1 cellular context compared by ENCODE assay signal in the genomic region with DNA sequence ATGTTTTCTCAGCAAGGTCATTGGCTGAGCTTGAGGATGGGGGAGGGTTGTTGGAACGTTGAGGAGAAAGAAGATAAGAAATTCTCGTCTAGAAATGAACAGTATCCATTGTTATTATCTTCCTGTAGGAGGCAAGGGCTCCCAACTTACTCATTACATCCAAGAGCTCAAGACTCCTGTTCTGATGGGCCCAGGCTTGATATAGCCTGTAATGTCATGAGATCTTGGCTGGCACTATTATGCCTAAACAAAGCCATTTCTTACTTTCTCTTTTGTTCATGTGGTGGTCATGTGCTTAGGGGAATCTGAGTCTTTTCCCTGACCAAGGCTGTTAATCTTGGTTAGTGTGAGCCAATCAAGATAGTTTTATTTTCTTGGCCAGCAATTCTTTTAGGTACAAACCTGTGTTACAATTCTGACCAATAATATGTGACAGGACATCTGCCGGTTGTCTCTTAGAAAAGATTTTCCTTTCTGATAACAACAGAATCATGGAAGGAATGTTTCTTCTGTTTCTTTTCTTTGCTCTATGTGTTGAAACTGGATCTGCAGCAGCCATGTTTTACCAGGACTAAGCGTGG.
TF ChIP-seq lines count a peak whose summit lies in the region.

No MANE protein-coding gene starts in this region.

TF ChIP-seq in K562, 482 proteins besides CTCF, POLR2A, EP300 and RAD21 (continued from another document and continues in another):
- TF ChIP-seq, protein P1, sequence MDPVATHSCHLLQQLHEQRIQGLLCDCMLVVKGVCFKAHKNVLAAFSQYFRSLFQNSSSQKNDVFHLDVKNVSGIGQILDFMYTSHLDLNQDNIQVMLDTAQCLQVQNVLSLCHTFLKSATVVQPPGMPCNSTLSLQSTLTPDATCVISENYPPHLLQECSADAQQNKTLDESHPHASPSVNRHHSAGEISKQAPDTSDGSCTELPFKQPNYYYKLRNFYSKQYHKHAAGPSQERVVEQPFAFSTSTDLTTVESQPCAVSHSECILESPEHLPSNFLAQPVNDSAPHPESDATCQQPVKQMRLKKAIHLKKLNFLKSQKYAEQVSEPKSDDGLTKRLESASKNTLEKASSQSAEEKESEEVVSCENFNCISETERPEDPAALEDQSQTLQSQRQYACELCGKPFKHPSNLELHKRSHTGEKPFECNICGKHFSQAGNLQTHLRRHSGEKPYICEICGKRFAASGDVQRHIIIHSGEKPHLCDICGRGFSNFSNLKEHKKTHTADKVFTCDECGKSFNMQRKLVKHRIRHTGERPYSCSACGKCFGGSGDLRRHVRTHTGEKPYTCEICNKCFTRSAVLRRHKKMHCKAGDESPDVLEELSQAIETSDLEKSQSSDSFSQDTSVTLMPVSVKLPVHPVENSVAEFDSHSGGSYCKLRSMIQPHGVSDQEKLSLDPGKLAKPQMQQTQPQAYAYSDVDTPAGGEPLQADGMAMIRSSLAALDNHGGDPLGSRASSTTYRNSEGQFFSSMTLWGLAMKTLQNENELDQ (CRISPR knock-in tag; IDR thresholded peaks at IDR 0.05; ENCODE audit: borderline replicate concordance), result no peak
- TF ChIP-seq HDAC8 (tag; IDR thresholded peaks at IDR 0.05), result no peak
- TF ChIP-seq ZNF644 (tag; IDR thresholded peaks at IDR 0.05; ENCODE audit: low read depth), result 0 out of 2 replicates have a peak, but pooled peaks have one; percentile 22
- no peak for TF ChIP-seq TBP (optimal IDR thresholded peaks at IDR 0.05; ENCODE audit: low read depth, low read length)
- no peak for TF ChIP-seq CBX1 (IDR thresholded peaks at IDR 0.05; ENCODE audit: low read depth)
- TF ChIP-seq HOXB6 (CRISPR knock-in tag; IDR thresholded peaks at IDR 0.05; ENCODE audit: borderline replicate concordance), result no peak
- no peak for TF ChIP-seq ZFP30 (CRISPR knock-in tag; IDR thresholded peaks at IDR 0.05; ENCODE audit: borderline replicate concordance)
- no peak for TF ChIP-seq SMARCA5 (IDR thresholded peaks at IDR 0.05)
- TF ChIP-seq ZNF589 (CRISPR knock-in tag; IDR thresholded peaks at IDR 0.05; ENCODE audit: low read depth), result 0 out of 2 replicates have a peak, but pooled peaks have one; percentile 49
- TF ChIP-seq SP2 (IDR thresholded peaks at IDR 0.05; ENCODE audit: extremely low read depth, low read depth, low read length, poor library complexity, severe bottlenecking), result no peak
- no peak for TF ChIP-seq NCOA6 (IDR thresholded peaks at IDR 0.05)
- no peak for TF ChIP-seq RNF2 (IDR thresholded peaks at IDR 0.05)
- TF ChIP-seq MEF2A (IDR thresholded peaks at IDR 0.05; ENCODE audit: control insufficient read depth, low read depth, low read length), result no peak
- no peak for TF ChIP-seq SNRNP70 (optimal IDR thresholded peaks at IDR 0.05; ENCODE audit: low read depth, low read length)
- TF ChIP-seq HSF4 (CRISPR knock-in tag; IDR thresholded peaks at IDR 0.05; ENCODE audit: borderline replicate concordance), result peak; percentile 76; the same call in 1 of the 2 replicates
- TF ChIP-seq, protein P2, sequence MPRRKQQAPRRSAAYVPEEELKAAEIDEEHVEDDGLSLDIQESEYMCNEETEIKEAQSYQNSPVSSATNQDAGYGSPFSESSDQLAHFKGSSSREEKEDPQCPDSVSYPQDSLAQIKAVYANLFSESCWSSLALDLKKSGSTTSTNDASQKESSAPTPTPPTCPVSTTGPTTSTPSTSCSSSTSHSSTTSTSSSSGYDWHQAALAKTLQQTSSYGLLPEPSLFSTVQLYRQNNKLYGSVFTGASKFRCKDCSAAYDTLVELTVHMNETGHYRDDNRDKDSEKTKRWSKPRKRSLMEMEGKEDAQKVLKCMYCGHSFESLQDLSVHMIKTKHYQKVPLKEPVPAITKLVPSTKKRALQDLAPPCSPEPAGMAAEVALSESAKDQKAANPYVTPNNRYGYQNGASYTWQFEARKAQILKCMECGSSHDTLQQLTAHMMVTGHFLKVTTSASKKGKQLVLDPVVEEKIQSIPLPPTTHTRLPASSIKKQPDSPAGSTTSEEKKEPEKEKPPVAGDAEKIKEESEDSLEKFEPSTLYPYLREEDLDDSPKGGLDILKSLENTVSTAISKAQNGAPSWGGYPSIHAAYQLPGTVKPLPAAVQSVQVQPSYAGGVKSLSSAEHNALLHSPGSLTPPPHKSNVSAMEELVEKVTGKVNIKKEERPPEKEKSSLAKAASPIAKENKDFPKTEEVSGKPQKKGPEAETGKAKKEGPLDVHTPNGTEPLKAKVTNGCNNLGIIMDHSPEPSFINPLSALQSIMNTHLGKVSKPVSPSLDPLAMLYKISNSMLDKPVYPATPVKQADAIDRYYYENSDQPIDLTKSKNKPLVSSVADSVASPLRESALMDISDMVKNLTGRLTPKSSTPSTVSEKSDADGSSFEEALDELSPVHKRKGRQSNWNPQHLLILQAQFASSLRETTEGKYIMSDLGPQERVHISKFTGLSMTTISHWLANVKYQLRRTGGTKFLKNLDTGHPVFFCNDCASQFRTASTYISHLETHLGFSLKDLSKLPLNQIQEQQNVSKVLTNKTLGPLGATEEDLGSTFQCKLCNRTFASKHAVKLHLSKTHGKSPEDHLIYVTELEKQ (CRISPR knock-in tag; IDR thresholded peaks at IDR 0.05), result no peak
- TF ChIP-seq, protein P3, sequence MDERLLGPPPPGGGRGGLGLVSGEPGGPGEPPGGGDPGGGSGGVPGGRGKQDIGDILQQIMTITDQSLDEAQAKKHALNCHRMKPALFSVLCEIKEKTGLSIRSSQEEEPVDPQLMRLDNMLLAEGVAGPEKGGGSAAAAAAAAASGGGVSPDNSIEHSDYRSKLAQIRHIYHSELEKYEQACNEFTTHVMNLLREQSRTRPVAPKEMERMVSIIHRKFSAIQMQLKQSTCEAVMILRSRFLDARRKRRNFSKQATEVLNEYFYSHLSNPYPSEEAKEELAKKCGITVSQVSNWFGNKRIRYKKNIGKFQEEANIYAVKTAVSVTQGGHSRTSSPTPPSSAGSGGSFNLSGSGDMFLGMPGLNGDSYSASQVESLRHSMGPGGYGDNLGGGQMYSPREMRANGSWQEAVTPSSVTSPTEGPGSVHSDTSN (CRISPR knock-in tag; IDR thresholded peaks at IDR 0.05; ENCODE audit: low read depth), result no peak
- TF ChIP-seq, protein P3 (tag; conservative IDR thresholded peaks at IDR 0.05; ENCODE audit: low read depth), result peak; percentile 16; the same call in 1 of the 2 replicates
- no peak for TF ChIP-seq OTX1 (CRISPR knock-in tag; IDR thresholded peaks at IDR 0.05)
- TF ChIP-seq MAFK (IDR thresholded peaks at IDR 0.05; ENCODE audit: low read length), result no peak
- TF ChIP-seq NR2C2 (CRISPR knock-in tag; IDR thresholded peaks at IDR 0.05), result no peak
- TF ChIP-seq NR2C2 (tag; IDR thresholded peaks at IDR 0.05), result no peak
- peak; percentile 84 for TF ChIP-seq DMBX1 (CRISPR knock-in tag; IDR thresholded peaks at IDR 0.05; ENCODE audit: borderline replicate concordance)
- TF ChIP-seq CBX3 (IDR thresholded peaks at IDR 0.05; ENCODE audit: borderline replicate concordance in 1 of 2, low read length in 2 of 2), result no peak
- TF ChIP-seq, protein P4, sequence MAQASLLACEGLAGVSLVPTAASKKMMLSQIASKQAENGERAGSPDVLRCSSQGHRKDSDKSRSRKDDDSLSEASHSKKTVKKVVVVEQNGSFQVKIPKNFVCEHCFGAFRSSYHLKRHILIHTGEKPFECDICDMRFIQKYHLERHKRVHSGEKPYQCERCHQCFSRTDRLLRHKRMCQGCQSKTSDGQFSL (CRISPR knock-in tag; IDR thresholded peaks at IDR 0.05), result no peak
- TF ChIP-seq, protein P4 (tag; IDR thresholded peaks at IDR 0.05), result peak in 1 of 2 experiments; percentile 51; a peak in 1 of 4 replicates
- TF ChIP-seq, protein P5, sequence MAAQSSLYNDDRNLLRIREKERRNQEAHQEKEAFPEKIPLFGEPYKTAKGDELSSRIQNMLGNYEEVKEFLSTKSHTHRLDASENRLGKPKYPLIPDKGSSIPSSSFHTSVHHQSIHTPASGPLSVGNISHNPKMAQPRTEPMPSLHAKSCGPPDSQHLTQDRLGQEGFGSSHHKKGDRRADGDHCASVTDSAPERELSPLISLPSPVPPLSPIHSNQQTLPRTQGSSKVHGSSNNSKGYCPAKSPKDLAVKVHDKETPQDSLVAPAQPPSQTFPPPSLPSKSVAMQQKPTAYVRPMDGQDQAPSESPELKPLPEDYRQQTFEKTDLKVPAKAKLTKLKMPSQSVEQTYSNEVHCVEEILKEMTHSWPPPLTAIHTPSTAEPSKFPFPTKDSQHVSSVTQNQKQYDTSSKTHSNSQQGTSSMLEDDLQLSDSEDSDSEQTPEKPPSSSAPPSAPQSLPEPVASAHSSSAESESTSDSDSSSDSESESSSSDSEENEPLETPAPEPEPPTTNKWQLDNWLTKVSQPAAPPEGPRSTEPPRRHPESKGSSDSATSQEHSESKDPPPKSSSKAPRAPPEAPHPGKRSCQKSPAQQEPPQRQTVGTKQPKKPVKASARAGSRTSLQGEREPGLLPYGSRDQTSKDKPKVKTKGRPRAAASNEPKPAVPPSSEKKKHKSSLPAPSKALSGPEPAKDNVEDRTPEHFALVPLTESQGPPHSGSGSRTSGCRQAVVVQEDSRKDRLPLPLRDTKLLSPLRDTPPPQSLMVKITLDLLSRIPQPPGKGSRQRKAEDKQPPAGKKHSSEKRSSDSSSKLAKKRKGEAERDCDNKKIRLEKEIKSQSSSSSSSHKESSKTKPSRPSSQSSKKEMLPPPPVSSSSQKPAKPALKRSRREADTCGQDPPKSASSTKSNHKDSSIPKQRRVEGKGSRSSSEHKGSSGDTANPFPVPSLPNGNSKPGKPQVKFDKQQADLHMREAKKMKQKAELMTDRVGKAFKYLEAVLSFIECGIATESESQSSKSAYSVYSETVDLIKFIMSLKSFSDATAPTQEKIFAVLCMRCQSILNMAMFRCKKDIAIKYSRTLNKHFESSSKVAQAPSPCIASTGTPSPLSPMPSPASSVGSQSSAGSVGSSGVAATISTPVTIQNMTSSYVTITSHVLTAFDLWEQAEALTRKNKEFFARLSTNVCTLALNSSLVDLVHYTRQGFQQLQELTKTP (IDR thresholded peaks at IDR 0.05; ENCODE audit: low read depth in 1 of 2, partially characterized antibody in 2 of 2), result peak in 1 of 2 experiments; percentile 40
- TF ChIP-seq, protein P6, sequence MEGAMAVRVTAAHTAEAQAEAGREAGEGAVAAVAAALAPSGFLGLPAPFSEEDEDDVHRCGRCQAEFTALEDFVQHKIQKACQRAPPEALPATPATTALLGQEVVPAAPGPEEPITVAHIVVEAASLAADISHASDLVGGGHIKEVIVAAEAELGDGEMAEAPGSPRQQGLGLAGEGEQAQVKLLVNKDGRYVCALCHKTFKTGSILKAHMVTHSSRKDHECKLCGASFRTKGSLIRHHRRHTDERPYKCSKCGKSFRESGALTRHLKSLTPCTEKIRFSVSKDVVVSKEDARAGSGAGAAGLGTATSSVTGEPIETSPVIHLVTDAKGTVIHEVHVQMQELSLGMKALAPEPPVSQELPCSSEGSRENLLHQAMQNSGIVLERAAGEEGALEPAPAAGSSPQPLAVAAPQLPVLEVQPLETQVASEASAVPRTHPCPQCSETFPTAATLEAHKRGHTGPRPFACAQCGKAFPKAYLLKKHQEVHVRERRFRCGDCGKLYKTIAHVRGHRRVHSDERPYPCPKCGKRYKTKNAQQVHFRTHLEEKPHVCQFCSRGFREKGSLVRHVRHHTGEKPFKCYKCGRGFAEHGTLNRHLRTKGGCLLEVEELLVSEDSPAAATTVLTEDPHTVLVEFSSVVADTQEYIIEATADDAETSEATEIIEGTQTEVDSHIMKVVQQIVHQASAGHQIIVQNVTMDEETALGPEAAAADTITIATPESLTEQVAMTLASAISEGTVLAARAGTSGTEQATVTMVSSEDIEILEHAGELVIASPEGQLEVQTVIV (CRISPR knock-in tag; IDR thresholded peaks at IDR 0.05; ENCODE audit: borderline replicate concordance), result 0 out of 2 replicates have a peak, but pooled peaks have one; percentile 60
- TF ChIP-seq, protein P7, sequence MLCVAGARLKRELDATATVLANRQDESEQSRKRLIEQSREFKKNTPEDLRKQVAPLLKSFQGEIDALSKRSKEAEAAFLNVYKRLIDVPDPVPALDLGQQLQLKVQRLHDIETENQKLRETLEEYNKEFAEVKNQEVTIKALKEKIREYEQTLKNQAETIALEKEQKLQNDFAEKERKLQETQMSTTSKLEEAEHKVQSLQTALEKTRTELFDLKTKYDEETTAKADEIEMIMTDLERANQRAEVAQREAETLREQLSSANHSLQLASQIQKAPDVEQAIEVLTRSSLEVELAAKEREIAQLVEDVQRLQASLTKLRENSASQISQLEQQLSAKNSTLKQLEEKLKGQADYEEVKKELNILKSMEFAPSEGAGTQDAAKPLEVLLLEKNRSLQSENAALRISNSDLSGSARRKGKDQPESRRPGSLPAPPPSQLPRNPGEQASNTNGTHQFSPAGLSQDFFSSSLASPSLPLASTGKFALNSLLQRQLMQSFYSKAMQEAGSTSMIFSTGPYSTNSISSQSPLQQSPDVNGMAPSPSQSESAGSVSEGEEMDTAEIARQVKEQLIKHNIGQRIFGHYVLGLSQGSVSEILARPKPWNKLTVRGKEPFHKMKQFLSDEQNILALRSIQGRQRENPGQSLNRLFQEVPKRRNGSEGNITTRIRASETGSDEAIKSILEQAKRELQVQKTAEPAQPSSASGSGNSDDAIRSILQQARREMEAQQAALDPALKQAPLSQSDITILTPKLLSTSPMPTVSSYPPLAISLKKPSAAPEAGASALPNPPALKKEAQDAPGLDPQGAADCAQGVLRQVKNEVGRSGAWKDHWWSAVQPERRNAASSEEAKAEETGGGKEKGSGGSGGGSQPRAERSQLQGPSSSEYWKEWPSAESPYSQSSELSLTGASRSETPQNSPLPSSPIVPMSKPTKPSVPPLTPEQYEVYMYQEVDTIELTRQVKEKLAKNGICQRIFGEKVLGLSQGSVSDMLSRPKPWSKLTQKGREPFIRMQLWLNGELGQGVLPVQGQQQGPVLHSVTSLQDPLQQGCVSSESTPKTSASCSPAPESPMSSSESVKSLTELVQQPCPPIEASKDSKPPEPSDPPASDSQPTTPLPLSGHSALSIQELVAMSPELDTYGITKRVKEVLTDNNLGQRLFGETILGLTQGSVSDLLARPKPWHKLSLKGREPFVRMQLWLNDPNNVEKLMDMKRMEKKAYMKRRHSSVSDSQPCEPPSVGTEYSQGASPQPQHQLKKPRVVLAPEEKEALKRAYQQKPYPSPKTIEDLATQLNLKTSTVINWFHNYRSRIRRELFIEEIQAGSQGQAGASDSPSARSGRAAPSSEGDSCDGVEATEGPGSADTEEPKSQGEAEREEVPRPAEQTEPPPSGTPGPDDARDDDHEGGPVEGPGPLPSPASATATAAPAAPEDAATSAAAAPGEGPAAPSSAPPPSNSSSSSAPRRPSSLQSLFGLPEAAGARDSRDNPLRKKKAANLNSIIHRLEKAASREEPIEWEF (CRISPR knock-in tag; IDR thresholded peaks at IDR 0.05), result peak; percentile 58; the same call in 1 of the 2 replicates
- no peak for TF ChIP-seq ILF3 (IDR thresholded peaks at IDR 0.05; ENCODE audit: borderline replicate concordance)
- no peak for TF ChIP-seq RCOR1 (IDR thresholded peaks at IDR 0.05; ENCODE audit: borderline replicate concordance in 1 of 2, low read depth in 2 of 2, low read length in 2 of 2)
- TF ChIP-seq PYGO2 (tag; IDR thresholded peaks at IDR 0.05), result no peak
- no peak for TF ChIP-seq KDM4B (IDR thresholded peaks at IDR 0.05; ENCODE audit: borderline replicate concordance in 2 of 2, low read depth in 1 of 2)
